Comparison of ENCODE assay signal across 19 cellular contexts in the genomic region with DNA sequence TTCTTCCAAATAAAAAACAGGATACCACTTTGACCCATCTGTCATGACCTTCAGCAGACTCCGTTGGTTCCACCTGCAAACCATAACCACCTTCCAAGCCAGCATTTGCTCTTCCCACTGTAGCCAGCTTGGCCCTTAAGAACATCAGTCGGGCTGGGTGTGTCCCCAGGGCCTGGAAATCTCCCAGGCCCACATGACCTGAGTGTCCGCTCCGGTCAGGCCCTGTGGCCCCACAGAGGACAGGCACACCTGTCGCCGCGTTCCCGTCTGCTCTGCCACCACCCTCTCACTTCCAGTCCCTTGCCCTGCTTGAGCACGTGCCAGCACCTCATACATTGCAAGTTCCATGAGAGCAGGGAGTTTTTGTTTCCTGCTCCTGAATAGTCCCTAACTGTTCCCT.
DNase-seq lines count a peak whose midpoint lies in the region; ATAC-seq and TF ChIP-seq lines count a peak whose summit lies in the region.
"Had no signal": no experiment of that assay in that cellular context is flagged by ENCODE, and none has a peak within 500 bp of the region (broad histone marks: within the 10 kb centered on the region; RNA-seq: fewer than 3 reads in every experiment).

No MANE protein-coding gene starts in this region.

- H3K4me1 ChIP-seq in left ventricle myocardium inferior (peaks cover 31% of the 10 kb centered on the region), endodermal cell (ENCODE audit: control insufficient read depth, insufficient read depth, low read length) (no peaks in the 10 kb centered on the region), testis (no peaks in the 10 kb centered on the region)
- H3K4me1 ChIP-seq: A549 had no signal

- peaks cover 10% of the 10 kb centered on the region for H3K4me1 Mint-ChIP-seq in endodermal cell
- H3K4me1 Mint-ChIP-seq in neural crest cell, result no peaks in the 10 kb centered on the region
- H3K4me1 Mint-ChIP-seq in activated CD4-positive, alpha-beta T cell treated with anti-CD3 and anti-CD28 coated beads for 36 hours, result peaks cover 2% of the 10 kb centered on the region

- H3K27ac Mint-ChIP-seq in endodermal cell (peak overlapping the region; percentile 5), neural crest cell (ENCODE audit: unreplicated experiment) (peak overlapping the region; percentile 13)
- no peak overlapping the region for H3K27ac Mint-ChIP-seq in activated CD4-positive, alpha-beta T cell treated with anti-CD3 and anti-CD28 coated beads for 36 hours
- H3K27ac Mint-ChIP-seq: CD8-positive, alpha-beta T cell; HFFc6 had no signal

- TF ChIP-seq CTCF in left ventricle myocardium inferior (IDR thresholded peaks at IDR 0.05; ENCODE audit: borderline replicate concordance), result no peak
- TF ChIP-seq CTCF in endodermal cell (conservative IDR thresholded peaks at IDR 0.05), result no peak
- TF ChIP-seq CTCF in neural crest cell (conservative IDR thresholded peaks at IDR 0.05), result no peak
- TF ChIP-seq CTCF in testis (IDR thresholded peaks at IDR 0.05), result no peak

- H3K4me3 ChIP-seq in left ventricle myocardium inferior (no peak overlapping the region), endodermal cell (ENCODE audit: low read length) (no peak overlapping the region), testis (no peak overlapping the region)
- H3K4me3 ChIP-seq: A549, BLaER1 had no signal

- CTCF ChIA-PET in activated CD4-positive, alpha-beta T cell treated with anti-CD3 and anti-CD28 coated beads for 36 hours (lab: Charles Lee), result no interaction called here

- H3K27ac ChIP-seq in left ventricle myocardium inferior (replicated peaks) (no peak overlapping the region), endodermal cell (ENCODE audit: low read depth, low read length) (no peak overlapping the region), testis (no peak overlapping the region)
- H3K27ac ChIP-seq: A549, BLaER1 had no signal

- H3K9me3 Mint-ChIP-seq in endodermal cell, result no peaks in the 10 kb centered on the region
- no peaks in the 10 kb centered on the region for H3K9me3 Mint-ChIP-seq in neural crest cell
- H3K9me3 Mint-ChIP-seq in activated CD4-positive, alpha-beta T cell treated with anti-CD3 and anti-CD28 coated beads for 36 hours (ENCODE audit: low read depth), result no peaks in the 10 kb centered on the region
- H3K9me3 Mint-ChIP-seq: CD8-positive, alpha-beta T cell; HFFc6 had no signal

- H3K36me3 Mint-ChIP-seq in endodermal cell (ENCODE audit: low read depth) (peaks cover 33% of the 10 kb centered on the region), neural crest cell (ENCODE audit: low read depth) (peaks cover 22% of the 10 kb centered on the region)
- H3K36me3 Mint-ChIP-seq in activated CD4-positive, alpha-beta T cell treated with anti-CD3 and anti-CD28 coated beads for 36 hours (ENCODE audit: low read depth), result no peaks in the 10 kb centered on the region

- no peaks in the 10 kb centered on the region for H3K27me3 ChIP-seq in left ventricle myocardium inferior (ENCODE audit: low read depth)
- no peaks in the 10 kb centered on the region for H3K27me3 ChIP-seq in endodermal cell (ENCODE audit: control insufficient read depth, insufficient read depth, low read length, poor library complexity, severe bottlenecking)
- H3K27me3 ChIP-seq in testis, result no peaks in the 10 kb centered on the region
- H3K27me3 ChIP-seq: BLaER1 had no signal

- no peak overlapping the region for H3K9ac ChIP-seq in endodermal cell (ENCODE audit: extremely low read depth, low read length, poor library complexity, severe bottlenecking)
- H3K9ac ChIP-seq: BLaER1 had no signal

- POLR2A ChIA-PET in activated CD4-positive, alpha-beta T cell treated with anti-CD3 and anti-CD28 coated beads for 36 hours (lab: Charles Lee), result no interaction called here

- H3K4me3 Mint-ChIP-seq in endodermal cell (no peak overlapping the region), neural crest cell (no peak overlapping the region)
- H3K4me3 Mint-ChIP-seq in activated CD4-positive, alpha-beta T cell treated with anti-CD3 and anti-CD28 coated beads for 36 hours, result no peak overlapping the region
- H3K4me3 Mint-ChIP-seq: CD8-positive, alpha-beta T cell; HFFc6 had no signal

- intact Hi-C loops in cardiac septum (cut with DNase I) (no loop called here), left ventricle myocardium inferior (cut with micrococcal nuclease) (no loop called here), testis (cut with DNase I; ENCODE audit: low total_unique reads) (no loop called here)
- intact Hi-C loops in activated CD4-positive, alpha-beta T cell treated with anti-CD3 and anti-CD28 coated beads for 36 hours (cut with DNase I, micrococcal nuclease), result no loop called here

- H3K9me3 ChIP-seq in left ventricle myocardium inferior (replicated peaks) (no peaks in the 10 kb centered on the region), endodermal cell (ENCODE audit: control insufficient read depth, low read length) (no peaks in the 10 kb centered on the region), testis (no peaks in the 10 kb centered on the region)
- H3K9me3 ChIP-seq: A549, BLaER1 had no signal

- WGBS in endodermal cell (ENCODE audit: insufficient coverage in 1 of 2, insufficient read length in 1 of 2), 2 experiments, result 96 to 98% methylated on average over 6 to 9 of the region's 9 CpGs
- WGBS in testis, 2 donors, result 84 to 91% methylated on average over 7 to 9 of the region's 9 CpGs

- TF ChIP-seq POLR2A in testis (IDR thresholded peaks at IDR 0.05), result no peak

- no peaks in the 10 kb centered on the region for H3K27me3 Mint-ChIP-seq in endodermal cell (ENCODE audit: insufficient read depth)
- H3K27me3 Mint-ChIP-seq in neural crest cell (ENCODE audit: low read depth), result no peaks in the 10 kb centered on the region
- no peaks in the 10 kb centered on the region for H3K27me3 Mint-ChIP-seq in activated CD4-positive, alpha-beta T cell treated with anti-CD3 and anti-CD28 coated beads for 36 hours

- peaks cover 42% of the 10 kb centered on the region for H3K36me3 ChIP-seq in left ventricle myocardium inferior
- H3K36me3 ChIP-seq in endodermal cell (ENCODE audit: control insufficient read depth, insufficient read depth, low read length), result peaks cover 17% of the 10 kb centered on the region
- no peaks in the 10 kb centered on the region for H3K36me3 ChIP-seq in testis (ENCODE audit: low read depth, missing control alignments)

- DNase-seq in cardiac septum (ENCODE audit: low spot score) (peak; percentile 67), left ventricle myocardium inferior (no peak), endodermal cell (no peak), neural crest cell (ENCODE audit: low read depth, low spot score) (no peak), testis (peak; percentile 12), GM19240 (ENCODE audit: insufficient read length, low spot score) (no peak)
- DNase-seq in activated CD4-positive, alpha-beta T cell treated with anti-CD3 and anti-CD28 coated beads for 36 hours, result no peak
- DNase-seq: Calu3, DMS79, HFFc6, KG1, NCI-H1694 treated with DMSO at 0.1 percent for 48 hours, NCI-H2227 treated with DMSO at 0.1 percent for 48 hours, NCI-H524, NCI-H82, OCI-M1 had no signal

- ATAC-seq in activated CD4-positive, alpha-beta T cell treated with anti-CD3 and anti-CD28 coated beads for 36 hours, result no peak
- ATAC-seq: A549; CD8-positive, alpha-beta T cell had no signal

Comparison
In these comparisons a context has a peak if more than half of its experiments do, and no peak if none do; other contexts are left out.
1. DNase-seq: peak in cardiac septum (single experiment) and testis (single experiment); none in left ventricle myocardium inferior (single experiment), endodermal cell (single experiment), neural crest cell (single experiment), GM19240 (single experiment) and activated CD4-positive, alpha-beta T cell treated with anti-CD3 and anti-CD28 coated beads for 36 hours (single experiment).